9 cellular contexts compared by ENCODE assay signal in genomic region chr3:170740726-170741591, GRCh38.
A peak's percentile ranks its signal among the peaks of the same experiment; 100 is the strongest.
DNase-seq lines count a peak whose midpoint lies in the region; ATAC-seq and TF ChIP-seq lines count a peak whose summit lies in the region.
"Had no signal": no experiment of that assay in that cellular context is flagged by ENCODE, and none has a peak within 500 bp of the region (broad histone marks: within the 10 kb centered on the region; RNA-seq: fewer than 3 reads in every experiment).

No MANE protein-coding gene starts in this region.

- H3K4me2 ChIP-seq in IMR-90 (ENCODE audit: low read depth, low read length) = peak overlapping the region; percentile 33; the same call in 1 of the 2 replicates

- H3K9me3 Mint-ChIP-seq in Calu3 (ENCODE audit: low read depth, unreplicated experiment) = peaks cover 3% of the 10 kb centered on the region

- peak overlapping the region; percentile 76 to 87 for H4K8ac ChIP-seq in IMR-90 (ENCODE audit: low read depth in 2 of 2, low read length in 2 of 2)

- POLR2A ChIA-PET in IMR-90 (lab: Charles Lee; ENCODE audit: unreplicated experiment) = interaction anchor here (0.9 to 1.2 kb wide), 2 partner anchors 61 to 69 kb away, joined by 4 read pairs; no protein-coding TSS in a partner anchor

- peaks cover 36% of the 10 kb centered on the region for H3K4me1 Mint-ChIP-seq in Calu3 (ENCODE audit: low read depth, unreplicated experiment)

- in situ Hi-C loops in IMR-90 (cut with MboI; ENCODE audit: low sequenced_read_pairs) (no loop called here), ACHN (cut with HindIII; ENCODE audit: low pct_ligation_motif_present, low pct_unique_long_range_greater_than_20kb, low sequenced_read_pairs) (no loop called here)

- DNase-seq in IMR-90 = peak; percentile 72
- peak; percentile 59 for DNase-seq in left cardiac atrium
- peak in 43 of 49 donors; percentile 6 to 85 (median 56) for DNase-seq in substantia nigra (lab: John Stamatoyannopoulos, UW)
- no peak for DNase-seq in Calu3
- no peak for DNase-seq in T-helper 9 cell
- DNase-seq in ACHN = no peak
- DNase-seq: kidney glomerular epithelial cell had no signal

- H3K23ac ChIP-seq in IMR-90 (ENCODE audit: low read depth, low read length) = peak overlapping the region; percentile 61

- peaks cover 22% of the 10 kb centered on the region for H3K4me1 ChIP-seq in IMR-90 (ENCODE audit: control insufficient read depth, insufficient read depth, low read length)

- H3K36me3 ChIP-seq in IMR-90 (ENCODE audit: control insufficient read depth, insufficient read depth, low read length) = no peaks in the 10 kb centered on the region

- TF ChIP-seq POLR2A in IMR-90 (IDR thresholded peaks at IDR 0.05; ENCODE audit: low read depth, low read length) = no peak

- H3K27me3 ChIP-seq in IMR-90 (ENCODE audit: control insufficient read depth, insufficient read depth, low read length) = no peaks in the 10 kb centered on the region

- TF ChIP-seq RAD21 in IMR-90 (IDR thresholded peaks at IDR 0.05; ENCODE audit: low read length) = no peak

- H2AK5ac ChIP-seq in IMR-90 (ENCODE audit: low read depth, low read length) = peak overlapping the region; percentile 86; the same call in 1 of the 2 replicates

- peak overlapping the region; percentile 80 for H2BK20ac ChIP-seq in IMR-90 (ENCODE audit: low read depth, low read length)

- peak overlapping the region; percentile 61 for H3K14ac ChIP-seq in IMR-90 (replicated peaks; ENCODE audit: low read depth, low read length)

- dilution Hi-C loops in IMR-90 (cut with HindIII; ENCODE audit: low sequenced_read_pairs, unreplicated experiment) = no loop called here

- no peaks in the 10 kb centered on the region for H3K79me1 ChIP-seq in IMR-90 (ENCODE audit: low read depth in 1 of 2, low read length in 2 of 2)

- peak overlapping the region; percentile 87 for H4K91ac ChIP-seq in IMR-90 (ENCODE audit: insufficient read depth, low read depth, low read length)

- H2BK5ac ChIP-seq in IMR-90 (ENCODE audit: low read depth, low read length, poor library complexity, severe bottlenecking) = peak overlapping the region; percentile 79

- H4K20me1 ChIP-seq in IMR-90 (ENCODE audit: insufficient read depth, low read length) = no peaks in the 10 kb centered on the region

- H3K4ac ChIP-seq in IMR-90 (ENCODE audit: low read depth, low read length) = peak overlapping the region; percentile 92

- BruUV-seq in IMR-90 (replicated peaks; lab: Mats Ljungman, UMichigan) (no TSS peak), Calu3 (replicated peaks; lab: Mats Ljungman, UMichigan) (no TSS peak)

- H3K27ac Mint-ChIP-seq in Calu3 (ENCODE audit: unreplicated experiment) = no peak overlapping the region

- TF ChIP-seq CTCF in IMR-90 (conservative IDR thresholded peaks at IDR 0.05; ENCODE audit: low read depth, low read length) (no peak), WI38 (IDR thresholded peaks at IDR 0.05; ENCODE audit: low read depth, low read length) (no peak), Calu3 (IDR thresholded peaks at IDR 0.05; ENCODE audit: unreplicated experiment) (no peak)

- no peaks in the 10 kb centered on the region for H3K36me3 Mint-ChIP-seq in Calu3 (ENCODE audit: insufficient read depth, unreplicated experiment)

- H3K27ac ChIP-seq in IMR-90 (ENCODE audit: insufficient read depth, low read length) (peak overlapping the region; percentile 88), substantia nigra (ENCODE audit: low read depth, low read length, poor library complexity, severe bottlenecking) (peak overlapping the region; percentile 75)

- no peaks in the 10 kb centered on the region for H3K9me3 ChIP-seq in IMR-90 (ENCODE audit: control insufficient read depth, insufficient read depth, low read length)

- CTCF ChIA-PET in IMR-90 (lab: Yijun Ruan, JAX) = interaction anchor here (0.9 to 1.7 kb wide), 2 partner anchors 10 to 13 kb away, joined by 3 to 8 read pairs; no protein-coding TSS in a partner anchor
- CTCF ChIA-PET in Calu3 (lab: Charles Lee) = interaction anchor here (1.0 kb wide), 1 partner anchor 27 kb away, joined by 3 read pairs; no protein-coding TSS in a partner anchor

- H3K4me3 ChIP-seq in IMR-90 (ENCODE audit: insufficient read depth, low read depth, low read length) (no peak overlapping the region), WI38 (ENCODE audit: low read depth, low read length) (peak overlapping the region; percentile 13; the same call in 1 of the 2 replicates)

- H2AK9ac ChIP-seq in IMR-90 (replicated peaks; ENCODE audit: low read depth, low read length, poor library complexity) = peak overlapping the region; percentile 84

- peak overlapping the region; percentile 96 for H4K5ac ChIP-seq in IMR-90 (ENCODE audit: low read depth, low read length)

- WGBS in IMR-90 (ENCODE audit: extremely low coverage in 2 of 2, insufficient read length in 1 of 2), 2 experiments = no CpG with 5 or more reads among the region's 10 CpGs

- H3K9ac ChIP-seq in IMR-90 (ENCODE audit: low read depth, low read length) = peak overlapping the region; percentile 57

- H3K27me3 Mint-ChIP-seq in Calu3 (ENCODE audit: unreplicated experiment) = no peaks in the 10 kb centered on the region

- peak overlapping the region; percentile 91 for H2BK120ac ChIP-seq in IMR-90 (ENCODE audit: low read depth, low read length)

- H3K18ac ChIP-seq in IMR-90 (ENCODE audit: low read depth, low read length) = peak overlapping the region; percentile 89

- H2AFZ ChIP-seq in IMR-90 (replicated peaks; ENCODE audit: low read length, poor library complexity) = peak overlapping the region; percentile 71

- peaks cover 3% of the 10 kb centered on the region for H3K9me1 ChIP-seq in IMR-90 (ENCODE audit: insufficient read depth, low read length)

- H3K4me3 Mint-ChIP-seq in Calu3 (ENCODE audit: low read depth, unreplicated experiment) = no peak overlapping the region

- intact Hi-C loops in IMR-90 (cut with micrococcal nuclease) = loop anchor here (2.0 kb wide), 1 partner anchor 14 kb away; no protein-coding TSS in a partner anchor
- intact Hi-C loops in left cardiac atrium (cut with DNase I) = no loop called here
- intact Hi-C loops in Calu3 (cut with micrococcal nuclease; ENCODE audit: unreplicated experiment) = no loop called here

- H3K56ac ChIP-seq in IMR-90 (ENCODE audit: extremely low read depth, insufficient read depth, low read length) = peak overlapping the region; percentile 55; the same call in 1 of the 2 replicates

- H2BK15ac ChIP-seq in IMR-90 (ENCODE audit: low read depth, low read length) = peak overlapping the region; percentile 85; the same call in 2 of the 3 replicates

- peak; percentile 54 for ATAC-seq in IMR-90 (ENCODE audit: low read depth)
- ATAC-seq in left cardiac atrium = peak; percentile 72 to 85
- ATAC-seq in HG03280 (IDR thresholded peaks at IDR 0.05; ENCODE audit: unreplicated experiment) = no peak

TF ChIP-seq in IMR-90, 13 proteins besides CTCF, POLR2A, EP300 and RAD21:
- TF ChIP-seq BHLHE40 (IDR thresholded peaks at IDR 0.05; ENCODE audit: low read depth, low read length) (peak; percentile 53; the same call in 1 of the 2 replicates), MAFK (IDR thresholded peaks at IDR 0.05; ENCODE audit: low read depth, low read length) (no peak), CEBPB (IDR thresholded peaks at IDR 0.05; ENCODE audit: low read depth, low read length) (peak; percentile 36; the same call in 1 of the 2 replicates), SMC3 (IDR thresholded peaks at IDR 0.05; ENCODE audit: low read depth, low read length) (no peak), USF2 (IDR thresholded peaks at IDR 0.05; ENCODE audit: low read depth, low read length) (peak; percentile 58; the same call in 1 of the 2 replicates)

Comparison
In these comparisons a context has a peak if more than half of its experiments do, and no peak if none do; other contexts are left out.
1. DNase-seq: peak in IMR-90 (single experiment), left cardiac atrium (single experiment) and substantia nigra (43 of 49); none in Calu3 (single experiment), T-helper 9 cell (single experiment) and ACHN (single experiment).